Comparison of ENCODE assay signal across 1 cellular context in the genomic region with DNA sequence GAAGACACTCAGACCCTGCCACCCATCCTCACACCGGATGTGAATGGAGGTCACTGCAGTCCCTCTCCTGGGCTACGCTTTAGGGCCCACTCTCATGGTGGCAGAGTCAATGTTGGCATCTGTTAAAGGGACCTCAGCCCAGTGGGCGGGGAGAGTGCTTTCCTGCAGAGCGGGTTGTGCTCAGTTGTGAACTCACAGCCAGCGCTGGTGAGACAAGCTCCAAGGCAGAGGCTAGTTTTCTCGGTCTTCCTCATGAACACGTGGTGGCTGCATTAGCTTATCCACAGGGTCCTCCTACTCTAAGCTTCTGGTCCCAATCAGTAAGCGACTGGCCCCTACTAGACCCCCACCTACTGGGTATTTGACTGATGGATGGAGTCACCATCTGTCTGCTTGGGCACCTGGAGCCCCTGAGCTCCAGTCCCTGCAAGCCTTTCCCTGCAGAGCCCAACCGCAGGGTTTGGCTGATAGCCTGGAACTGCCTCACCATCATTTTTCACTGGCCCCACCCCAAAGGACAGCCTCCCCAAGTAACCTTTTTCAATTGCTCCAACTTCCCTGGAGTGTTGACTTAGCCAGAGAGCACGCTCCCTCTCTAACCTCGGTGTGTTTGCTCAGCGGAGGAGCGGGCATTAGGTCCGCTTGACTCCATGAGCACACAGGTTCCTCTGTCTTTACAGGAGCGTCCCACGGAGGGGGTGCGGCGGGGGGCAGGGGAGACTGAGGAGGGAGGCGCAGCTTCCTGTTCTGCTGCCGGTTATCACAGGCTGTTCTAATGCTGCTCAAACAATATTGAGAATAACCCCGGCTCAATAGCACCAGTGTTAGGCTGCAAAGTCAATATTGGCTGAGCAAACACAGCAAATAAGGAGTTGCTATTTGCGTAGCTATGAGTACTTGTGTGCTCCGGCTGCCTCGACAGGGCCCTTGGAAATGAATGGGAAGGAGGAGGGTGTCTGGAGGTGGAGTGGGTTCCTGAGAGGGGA.
TF ChIP-seq lines count a peak whose summit lies in the region.

No MANE protein-coding gene starts in this region.

TF ChIP-seq in HEK293, 187 proteins besides CTCF, POLR2A, EP300 and RAD21 (continued from another document and continues in another):
- TF ChIP-seq ZNF26 (tag by site-specific recombination; IDR thresholded peaks at IDR 0.05) (no peak), ZXDB (tag by site-specific recombination; IDR thresholded peaks at IDR 0.05) (peak; percentile 87), OSR2 (tag by site-specific recombination; IDR thresholded peaks at IDR 0.05) (peak; percentile 75; the same call in 1 of the 2 replicates), MZF1 (tag by site-specific recombination; IDR thresholded peaks at IDR 0.05; ENCODE audit: borderline replicate concordance) (peak; percentile 33; the same call in 1 of the 2 replicates), ZNF37A (tag by site-specific recombination; IDR thresholded peaks at IDR 0.05) (no peak), ZNF302 (tag by site-specific recombination; IDR thresholded peaks at IDR 0.05; ENCODE audit: low read depth) (no peak), SP3 (tag by site-specific recombination; IDR thresholded peaks at IDR 0.05) (no peak), ZNF549 (tag by site-specific recombination; IDR thresholded peaks at IDR 0.05) (no peak), ZBTB7A (tag by site-specific recombination; IDR thresholded peaks at IDR 0.05; ENCODE audit: low read depth) (no peak), ZNF114 (tag by site-specific recombination; IDR thresholded peaks at IDR 0.05) (no peak), ZFHX2 (tag by site-specific recombination; conservative IDR thresholded peaks at IDR 0.05) (peak; percentile 31; the same call in 1 of the 2 replicates), ZNF138 (tag by site-specific recombination; IDR thresholded peaks at IDR 0.05; ENCODE audit: borderline replicate concordance) (no peak), ZNF140 (tag by site-specific recombination; IDR thresholded peaks at IDR 0.05) (no peak), ZNF174 (tag by site-specific recombination; IDR thresholded peaks at IDR 0.05) (no peak), ZFP41 (tag by site-specific recombination; IDR thresholded peaks at IDR 0.05; ENCODE audit: borderline replicate concordance) (no peak), IKZF3 (tag by site-specific recombination; IDR thresholded peaks at IDR 0.05) (no peak), ZNF366 (tag by site-specific recombination; conservative IDR thresholded peaks at IDR 0.05) (no peak), ZNF530 (tag by site-specific recombination; IDR thresholded peaks at IDR 0.05; ENCODE audit: low read depth) (no peak), ZNF239 (tag by site-specific recombination; IDR thresholded peaks at IDR 0.05) (no peak), ZNF785 (tag by site-specific recombination; IDR thresholded peaks at IDR 0.05) (no peak), TSHZ1 (tag by site-specific recombination; IDR thresholded peaks at IDR 0.05; ENCODE audit: borderline replicate concordance) (0 out of 2 replicates have a peak, but pooled peaks have one; percentile 10), ZNF335 (tag by site-specific recombination; conservative IDR thresholded peaks at IDR 0.05) (0 out of 2 replicates have a peak, but pooled peaks have one; percentile 8), GLI2 (tag by site-specific recombination; IDR thresholded peaks at IDR 0.05; ENCODE audit: borderline replicate concordance, low read depth) (no peak; the same call in 1 of the 2 replicates), ZNF266 (tag by site-specific recombination; IDR thresholded peaks at IDR 0.05; ENCODE audit: low read depth) (no peak), ZBTB8A (tag by site-specific recombination; IDR thresholded peaks at IDR 0.05) (peak; percentile 83), ZNF621 (tag by site-specific recombination; IDR thresholded peaks at IDR 0.05) (no peak), ZNF112 (tag by site-specific recombination; IDR thresholded peaks at IDR 0.05) (no peak), PRDM4 (tag by site-specific recombination; IDR thresholded peaks at IDR 0.05) (no peak), ZNF701 (tag by site-specific recombination; IDR thresholded peaks at IDR 0.05) (no peak), ZBTB17 (tag by site-specific recombination; IDR thresholded peaks at IDR 0.05) (peak; percentile 38; the same call in 1 of the 2 replicates), SP2 (tag by site-specific recombination; IDR thresholded peaks at IDR 0.05) (peak; percentile 41), ZNF169 (tag by site-specific recombination; IDR thresholded peaks at IDR 0.05) (no peak), SALL2 (tag by site-specific recombination; IDR thresholded peaks at IDR 0.05; ENCODE audit: borderline replicate concordance) (no peak), ZNF121 (tag by site-specific recombination; IDR thresholded peaks at IDR 0.05) (no peak), ZNF202 (tag by site-specific recombination; IDR thresholded peaks at IDR 0.05; ENCODE audit: borderline replicate concordance) (no peak), KLF8 (tag by site-specific recombination; IDR thresholded peaks at IDR 0.05) (no peak), ZSCAN23 (tag by site-specific recombination; IDR thresholded peaks at IDR 0.05) (no peak), ZNF768 (tag by site-specific recombination; IDR thresholded peaks at IDR 0.05) (no peak), ZNF596 (tag by site-specific recombination; IDR thresholded peaks at IDR 0.05) (0 out of 2 replicates have a peak, but pooled peaks have one; percentile 44), YY1 (tag by site-specific recombination; IDR thresholded peaks at IDR 0.05) (no peak), ZNF76 (tag by site-specific recombination; IDR thresholded peaks at IDR 0.05; ENCODE audit: borderline replicate concordance, low read depth) (no peak), ZNF560 (tag by site-specific recombination; IDR thresholded peaks at IDR 0.05; ENCODE audit: borderline replicate concordance) (no peak), KLF7 (tag by site-specific recombination; IDR thresholded peaks at IDR 0.05; ENCODE audit: borderline replicate concordance) (no peak), ZNF354C (tag by site-specific recombination; IDR thresholded peaks at IDR 0.05; ENCODE audit: borderline replicate concordance, low read depth) (no peak), ZSCAN16 (tag by site-specific recombination; IDR thresholded peaks at IDR 0.05) (peak; percentile 18; the same call in 1 of the 2 replicates), BCL11B (tag by site-specific recombination; IDR thresholded peaks at IDR 0.05; ENCODE audit: low read depth) (no peak)
- TF ChIP-seq, protein P1, sequence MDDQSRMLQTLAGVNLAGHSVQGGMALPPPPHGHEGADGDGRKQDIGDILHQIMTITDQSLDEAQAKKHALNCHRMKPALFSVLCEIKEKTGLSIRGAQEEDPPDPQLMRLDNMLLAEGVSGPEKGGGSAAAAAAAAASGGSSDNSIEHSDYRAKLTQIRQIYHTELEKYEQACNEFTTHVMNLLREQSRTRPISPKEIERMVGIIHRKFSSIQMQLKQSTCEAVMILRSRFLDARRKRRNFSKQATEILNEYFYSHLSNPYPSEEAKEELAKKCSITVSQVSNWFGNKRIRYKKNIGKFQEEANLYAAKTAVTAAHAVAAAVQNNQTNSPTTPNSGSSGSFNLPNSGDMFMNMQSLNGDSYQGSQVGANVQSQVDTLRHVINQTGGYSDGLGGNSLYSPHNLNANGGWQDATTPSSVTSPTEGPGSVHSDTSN (CRISPR knock-in tag; IDR thresholded peaks at IDR 0.05) = no peak
- TF ChIP-seq, protein P2, sequence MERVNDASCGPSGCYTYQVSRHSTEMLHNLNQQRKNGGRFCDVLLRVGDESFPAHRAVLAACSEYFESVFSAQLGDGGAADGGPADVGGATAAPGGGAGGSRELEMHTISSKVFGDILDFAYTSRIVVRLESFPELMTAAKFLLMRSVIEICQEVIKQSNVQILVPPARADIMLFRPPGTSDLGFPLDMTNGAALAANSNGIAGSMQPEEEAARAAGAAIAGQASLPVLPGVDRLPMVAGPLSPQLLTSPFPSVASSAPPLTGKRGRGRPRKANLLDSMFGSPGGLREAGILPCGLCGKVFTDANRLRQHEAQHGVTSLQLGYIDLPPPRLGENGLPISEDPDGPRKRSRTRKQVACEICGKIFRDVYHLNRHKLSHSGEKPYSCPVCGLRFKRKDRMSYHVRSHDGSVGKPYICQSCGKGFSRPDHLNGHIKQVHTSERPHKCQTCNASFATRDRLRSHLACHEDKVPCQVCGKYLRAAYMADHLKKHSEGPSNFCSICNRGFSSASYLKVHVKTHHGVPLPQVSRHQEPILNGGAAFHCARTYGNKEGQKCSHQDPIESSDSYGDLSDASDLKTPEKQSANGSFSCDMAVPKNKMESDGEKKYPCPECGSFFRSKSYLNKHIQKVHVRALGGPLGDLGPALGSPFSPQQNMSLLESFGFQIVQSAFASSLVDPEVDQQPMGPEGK (tag by site-specific recombination; IDR thresholded peaks at IDR 0.05) = peak; percentile 96
- TF ChIP-seq, protein P3, sequence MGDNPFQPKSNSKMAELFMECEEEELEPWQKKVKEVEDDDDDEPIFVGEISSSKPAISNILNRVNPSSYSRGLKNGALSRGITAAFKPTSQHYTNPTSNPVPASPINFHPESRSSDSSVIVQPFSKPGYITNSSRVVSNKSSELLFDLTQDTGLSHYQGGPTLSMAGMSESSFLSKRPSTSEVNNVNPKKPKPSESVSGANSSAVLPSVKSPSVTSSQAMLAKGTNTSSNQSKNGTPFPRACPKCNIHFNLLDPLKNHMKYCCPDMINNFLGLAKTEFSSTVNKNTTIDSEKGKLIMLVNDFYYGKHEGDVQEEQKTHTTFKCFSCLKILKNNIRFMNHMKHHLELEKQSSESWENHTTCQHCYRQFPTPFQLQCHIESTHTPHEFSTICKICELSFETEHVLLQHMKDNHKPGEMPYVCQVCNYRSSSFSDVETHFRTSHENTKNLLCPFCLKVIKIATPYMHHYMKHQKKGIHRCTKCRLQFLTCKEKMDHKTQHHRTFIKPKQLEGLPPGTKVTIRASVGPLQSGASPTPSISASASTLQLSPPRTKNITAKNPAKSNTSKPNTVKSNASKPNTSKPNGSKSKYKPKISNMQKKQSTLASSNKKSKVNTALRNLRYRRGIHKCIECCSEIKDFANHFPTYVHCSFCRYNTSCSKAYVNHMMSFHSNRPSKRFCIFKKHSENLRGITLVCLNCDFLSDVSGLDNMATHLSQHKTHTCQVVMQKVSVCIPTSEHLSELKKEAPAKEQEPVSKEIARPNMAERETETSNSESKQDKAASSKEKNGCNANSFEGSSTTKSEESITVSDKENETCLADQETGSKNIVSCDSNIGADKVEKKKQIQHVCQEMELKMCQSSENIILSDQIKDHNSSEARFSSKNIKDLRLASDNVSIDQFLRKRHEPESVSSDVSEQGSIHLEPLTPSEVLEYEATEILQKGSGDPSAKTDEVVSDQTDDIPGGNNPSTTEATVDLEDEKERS (tag by site-specific recombination; IDR thresholded peaks at IDR 0.05) = no peak
- TF ChIP-seq, protein P4, sequence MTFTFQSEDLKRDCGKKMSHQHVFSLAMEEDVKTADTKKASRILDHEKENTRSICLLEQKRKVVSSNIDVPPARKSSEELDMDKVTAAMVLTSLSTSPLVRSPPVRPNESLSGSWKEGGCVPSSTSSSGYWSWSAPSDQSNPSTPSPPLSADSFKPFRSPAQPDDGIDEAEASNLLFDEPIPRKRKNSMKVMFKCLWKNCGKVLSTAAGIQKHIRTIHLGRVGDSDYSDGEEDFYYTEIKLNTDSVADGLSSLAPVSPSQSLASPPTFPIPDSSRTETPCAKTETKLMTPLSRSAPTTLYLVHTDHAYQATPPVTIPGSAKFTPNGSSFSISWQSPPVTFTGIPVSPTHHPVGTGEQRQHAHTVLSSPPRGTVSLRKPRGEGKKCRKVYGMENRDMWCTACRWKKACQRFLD (tag by site-specific recombination; IDR thresholded peaks at IDR 0.05) = no peak
